ENCODE assay signal across 31 cellular contexts in the genomic region with DNA sequence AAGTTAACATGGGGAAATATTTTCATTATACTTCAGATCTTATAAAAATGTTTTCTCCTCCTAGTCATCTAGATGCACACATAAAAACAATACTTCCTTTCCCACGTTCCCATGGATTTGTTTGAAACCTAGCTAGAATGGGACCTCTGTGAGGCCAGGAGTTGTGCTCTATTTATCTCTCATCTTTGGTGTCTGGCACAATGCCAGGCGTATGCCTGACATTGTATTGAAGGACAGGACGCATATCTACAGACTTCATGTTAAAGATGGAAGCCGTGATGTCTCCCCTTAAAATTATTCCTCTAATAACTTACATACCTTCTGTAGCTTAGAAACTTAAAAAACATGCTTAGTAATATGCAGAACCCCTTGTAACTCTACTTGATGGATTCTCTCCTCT.
"Had no signal": no experiment of that assay in that cellular context is flagged by ENCODE, and none has a peak within 500 bp of the region (broad histone marks: within the 10 kb centered on the region; RNA-seq: fewer than 3 reads in every experiment).

No MANE protein-coding gene starts in this region.

- DNase-seq: natural killer cell; occipital lobe; ovary; posterior cingulate gyrus; psoas muscle; right cardiac atrium; spleen; stimulated activated CD4-positive, alpha-beta T cell treated with anti-CD3 and anti-CD28 coated beads, Interleukin-12 subunit alpha, Interleukin-12 subunit beta, amount 100 ng/mL, for 4 hours; stimulated activated CD4-positive, alpha-beta T cell treated with anti-CD3 and anti-CD28 coated beads, Interleukin-1b, Interleukin-23, amount 100 ng/mL, for 48 hours; stimulated activated CD4-positive, alpha-beta T cell treated with anti-CD3 and anti-CD28 coated beads, Interleukin-4, amount 100 ng/mL, for 1 hour; stimulated activated CD4-positive, alpha-beta T cell treated with anti-CD3 and anti-CD28 coated beads, Interleukin-4, amount 100 ng/mL, for 4 hours; stimulated activated CD8-positive, alpha-beta memory T cell treated with anti-CD3 and anti-CD28 coated beads, Interleukin-4, amount 100 ng/mL, for 48 hours; stimulated activated naive CD4-positive, alpha-beta T cell; stimulated activated naive CD8-positive, alpha-beta T cell treated with anti-CD3 and anti-CD28 coated beads, Interleukin-15, amount 100 ng/mL, for 72 hours; stimulated activated naive CD8-positive, alpha-beta T cell treated with anti-CD3 and anti-CD28 coated beads, Interleukin-15, Interleukin-2, amounts not matched to agents 100 U/mL and 50 U/mL, for 24 hours; substantia nigra; testis; tibial artery; transverse colon; upper lobe of right lung; uterus had no signal

- H3K4me1 ChIP-seq: neural progenitor cell, parathyroid adenoma, psoas muscle, spleen, suprapubic skin, testis, tibial artery, transverse colon, upper lobe of right lung, uterus had no signal

- H3K4me1 Mint-ChIP-seq: natural killer cell; neural progenitor cell; stimulated activated memory B cell treated with anti-CD40 and anti-IgM and Interleukin-4, amounts not matched to agents 10 μg/mL and 1 μg/mL and 100 μg/mL, for 72 hours; stimulated activated naive CD8-positive, alpha-beta T cell treated with anti-CD3 and anti-CD28 coated beads, Interleukin-15, amount 100 ng/mL, for 72 hours had no signal

- H3K79me2 ChIP-seq: parathyroid adenoma had no signal

- H3K27me3 ChIP-seq: neural progenitor cell, ovary, spleen, suprapubic skin, testis, tibial artery, transverse colon, upper lobe of right lung, uterus had no signal

- H2AFZ ChIP-seq: neural progenitor cell, parathyroid adenoma had no signal

- H3K27me3 Mint-ChIP-seq: progenitor cell of endocrine pancreas; stimulated activated memory B cell treated with anti-CD40 and anti-IgM and Interleukin-4, amounts not matched to agents 10 μg/mL and 1 μg/mL and 100 μg/mL, for 72 hours; stimulated activated naive CD8-positive, alpha-beta T cell treated with anti-CD3 and anti-CD28 coated beads, Interleukin-15, amount 100 ng/mL, for 72 hours; type B pancreatic cell had no signal

- H3K4me3 Mint-ChIP-seq: natural killer cell; nephron; neural progenitor cell; stimulated activated memory B cell treated with anti-CD40 and anti-IgM and Interleukin-4, amounts not matched to agents 10 μg/mL and 1 μg/mL and 100 μg/mL, for 72 hours; stimulated activated naive CD8-positive, alpha-beta T cell treated with anti-CD3 and anti-CD28 coated beads, Interleukin-15, amount 100 ng/mL, for 72 hours; type B pancreatic cell had no signal

- H3K36me3 ChIP-seq: neural progenitor cell, ovary, spleen, suprapubic skin, tibial artery, transverse colon, upper lobe of right lung, uterus had no signal

- H3K9ac ChIP-seq: neural progenitor cell, parathyroid adenoma had no signal

- ATAC-seq: natural killer cell; psoas muscle; right cardiac atrium; sciatic nerve; stimulated activated memory B cell treated with anti-CD40 and anti-IgM and Interleukin-4, amounts not matched to agents 10 μg/mL and 1 μg/mL and 100 μg/mL, for 72 hours; stimulated activated naive CD8-positive, alpha-beta T cell treated with anti-CD3 and anti-CD28 coated beads, Interleukin-15, amount 100 ng/mL, for 72 hours; stimulated activated naive CD8-positive, alpha-beta T cell treated with anti-CD3 and anti-CD28 coated beads, Interleukin-15, Interleukin-2, amounts not matched to agents 100 U/mL and 50 U/mL, for 24 hours; upper lobe of right lung had no signal

- H3K9me3 Mint-ChIP-seq: nephron; neural progenitor cell; stimulated activated memory B cell treated with anti-CD40 and anti-IgM and Interleukin-4, amounts not matched to agents 10 μg/mL and 1 μg/mL and 100 μg/mL, for 72 hours; stimulated activated naive CD8-positive, alpha-beta T cell treated with anti-CD3 and anti-CD28 coated beads, Interleukin-15, amount 100 ng/mL, for 72 hours; type B pancreatic cell had no signal

- H3K9me3 ChIP-seq: ovary, psoas muscle, spleen, suprapubic skin, testis, tibial artery, transverse colon, upper lobe of right lung, uterus had no signal

- H3K36me3 Mint-ChIP-seq: natural killer cell; neural progenitor cell; stimulated activated memory B cell treated with anti-CD40 and anti-IgM and Interleukin-4, amounts not matched to agents 10 μg/mL and 1 μg/mL and 100 μg/mL, for 72 hours; type B pancreatic cell had no signal

- H3K27ac Mint-ChIP-seq: natural killer cell; nephron; neural progenitor cell; progenitor cell of endocrine pancreas; stimulated activated memory B cell treated with anti-CD40 and anti-IgM and Interleukin-4, amounts not matched to agents 10 μg/mL and 1 μg/mL and 100 μg/mL, for 72 hours; stimulated activated naive CD8-positive, alpha-beta T cell treated with anti-CD3 and anti-CD28 coated beads, Interleukin-15, amount 100 ng/mL, for 72 hours; type B pancreatic cell had no signal

- H3K4me2 ChIP-seq: neural progenitor cell, smooth muscle cell had no signal

- H3K4me3 ChIP-seq: neural progenitor cell, ovary, psoas muscle, skin epidermis, smooth muscle cell, spleen, suprapubic skin, testis, tibial artery, transverse colon, upper lobe of right lung, uterus had no signal

- H3K27ac ChIP-seq: neural progenitor cell, ovary, parathyroid adenoma, psoas muscle, skin epidermis, spleen, suprapubic skin, testis, tibial artery, transverse colon, upper lobe of right lung, uterus had no signal
